ENCODE assay signal across 13 cellular contexts in the genomic region with DNA sequence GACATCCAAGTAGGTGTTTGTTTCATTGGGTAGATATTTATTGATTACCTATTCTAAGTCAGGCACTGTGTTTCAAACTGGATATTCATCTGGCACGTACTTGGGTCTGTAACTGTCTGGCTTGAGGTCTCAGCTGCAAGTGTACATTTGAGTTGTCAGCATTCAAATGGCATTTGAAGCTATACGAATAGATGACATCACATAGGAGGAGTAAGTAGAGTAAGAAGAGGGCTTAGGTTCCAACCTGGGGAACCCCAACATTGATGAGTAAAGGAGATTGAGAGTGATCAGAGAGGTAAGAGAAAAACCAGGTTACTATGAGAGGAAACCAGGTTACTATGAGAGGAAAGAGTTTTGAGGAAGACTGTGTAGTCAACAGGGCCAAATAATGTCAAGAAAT. TPM values are rescaled to one million over a fixed set of nuclear protein-coding genes. Genes with fewer than 3 reads are reported as not detected.
DNase-seq lines count a peak whose midpoint lies in the region; ATAC-seq lines count a peak whose summit lies in the region.
"Had no signal": no experiment of that assay in that cellular context is flagged by ENCODE, and none has a peak within 500 bp of the region (broad histone marks: within the 10 kb centered on the region; RNA-seq: fewer than 3 reads in every experiment).

No MANE protein-coding gene starts in this region.

- DNase-seq in activated T-cell treated with anti-CD3 and anti-CD28 coated beads, Interleukin-2, amount 50 U/mL, for 24 hours: no peak
- DNase-seq in activated T-cell treated with anti-CD3 and anti-CD28 coated beads, Interleukin-2, amount 50 U/mL, for 1 hour: no peak
- DNase-seq in stimulated activated effector memory CD8-positive, alpha-beta T cell treated with anti-CD3 and anti-CD28 coated beads, Interleukin-12 subunit alpha, Interleukin-12 subunit beta, amount 100 ng/mL, for 72 hours (ENCODE audit: low spot score in 2 of 2): no peak
- no peak for DNase-seq in NCI-H1048 (lab: John Stamatoyannopoulos, UW)
- no peak for DNase-seq in immature natural killer cell
- DNase-seq: C1 segment of cervical spinal cord; Caco-2; CD4-positive, alpha-beta memory T cell; DMS153; DND-41; GOT3; HFFc6 had no signal

- H3K4me1 Mint-ChIP-seq in activated T-cell treated with anti-CD3 and anti-CD28 coated beads, Interleukin-2, amount 50 U/mL, for 24 hours (ENCODE audit: low read depth): peaks cover 11% of the 10 kb centered on the region
- H3K4me1 Mint-ChIP-seq in activated T-helper 17 cell treated with anti-CD3 and anti-CD28 coated beads, Interleukin-2, amount 50 U/mL, for 72 hours: peaks cover 6% of the 10 kb centered on the region
- H3K4me1 Mint-ChIP-seq in stimulated activated effector memory CD8-positive, alpha-beta T cell treated with anti-CD3 and anti-CD28 coated beads, Interleukin-12 subunit alpha, Interleukin-12 subunit beta, amount 100 ng/mL, for 72 hours: no peaks in the 10 kb centered on the region
- no peaks in the 10 kb centered on the region for H3K4me1 Mint-ChIP-seq in immature natural killer cell
- H3K4me1 Mint-ChIP-seq: CD4-positive, alpha-beta memory T cell had no signal

- H3K27ac Mint-ChIP-seq in activated T-cell treated with anti-CD3 and anti-CD28 coated beads, Interleukin-2, amount 50 U/mL, for 24 hours: peak overlapping the region; percentile 4
- H3K27ac Mint-ChIP-seq in activated T-helper 17 cell treated with anti-CD3 and anti-CD28 coated beads, Interleukin-2, amount 50 U/mL, for 72 hours: peak overlapping the region; percentile 1
- no peak overlapping the region for H3K27ac Mint-ChIP-seq in stimulated activated effector memory CD8-positive, alpha-beta T cell treated with anti-CD3 and anti-CD28 coated beads, Interleukin-12 subunit alpha, Interleukin-12 subunit beta, amount 100 ng/mL, for 72 hours
- no peak overlapping the region for H3K27ac Mint-ChIP-seq in immature natural killer cell
- H3K27ac Mint-ChIP-seq: CD4-positive, alpha-beta memory T cell; HFFc6 had no signal

- peak; percentile 83 for ATAC-seq in activated T-helper 17 cell treated with anti-CD3 and anti-CD28 coated beads, Interleukin-2, amount 50 U/mL, for 72 hours (replicated peaks)
- peak; percentile 79 for ATAC-seq in stimulated activated effector memory CD8-positive, alpha-beta T cell treated with anti-CD3 and anti-CD28 coated beads, Interleukin-12 subunit alpha, Interleukin-12 subunit beta, amount 100 ng/mL, for 72 hours

- H3K4me3 Mint-ChIP-seq in activated T-cell treated with anti-CD3 and anti-CD28 coated beads, Interleukin-2, amount 50 U/mL, for 24 hours: no peak overlapping the region
- H3K4me3 Mint-ChIP-seq in activated T-helper 17 cell treated with anti-CD3 and anti-CD28 coated beads, Interleukin-2, amount 50 U/mL, for 72 hours: no peak overlapping the region
- no peak overlapping the region for H3K4me3 Mint-ChIP-seq in stimulated activated effector memory CD8-positive, alpha-beta T cell treated with anti-CD3 and anti-CD28 coated beads, Interleukin-12 subunit alpha, Interleukin-12 subunit beta, amount 100 ng/mL, for 72 hours
- H3K4me3 Mint-ChIP-seq in immature natural killer cell: no peak overlapping the region
- H3K4me3 Mint-ChIP-seq: CD4-positive, alpha-beta memory T cell; HFFc6 had no signal

- peaks cover 3% of the 10 kb centered on the region for H3K27me3 Mint-ChIP-seq in activated T-cell treated with anti-CD3 and anti-CD28 coated beads, Interleukin-2, amount 50 U/mL, for 24 hours
- peaks cover 16% of the 10 kb centered on the region for H3K27me3 Mint-ChIP-seq in activated T-helper 17 cell treated with anti-CD3 and anti-CD28 coated beads, Interleukin-2, amount 50 U/mL, for 72 hours
- peaks cover 0 to 6% (median 3%) of the 10 kb centered on the region in 3 donors for H3K27me3 Mint-ChIP-seq in immature natural killer cell (ENCODE audit: low read depth in 3 of 3)

- no peaks in the 10 kb centered on the region for H3K36me3 Mint-ChIP-seq in activated T-cell treated with anti-CD3 and anti-CD28 coated beads, Interleukin-2, amount 50 U/mL, for 24 hours (ENCODE audit: low read depth)
- no peaks in the 10 kb centered on the region for H3K36me3 Mint-ChIP-seq in activated T-helper 17 cell treated with anti-CD3 and anti-CD28 coated beads, Interleukin-2, amount 50 U/mL, for 72 hours (ENCODE audit: low read depth)
- H3K36me3 Mint-ChIP-seq in stimulated activated effector memory CD8-positive, alpha-beta T cell treated with anti-CD3 and anti-CD28 coated beads, Interleukin-12 subunit alpha, Interleukin-12 subunit beta, amount 100 ng/mL, for 72 hours: no peaks in the 10 kb centered on the region
- peaks cover 0 to 4% (median 0%) of the 10 kb centered on the region in 3 donors for H3K36me3 Mint-ChIP-seq in immature natural killer cell
- H3K36me3 Mint-ChIP-seq: CD4-positive, alpha-beta memory T cell had no signal

- H3K9me3 Mint-ChIP-seq in activated T-cell treated with anti-CD3 and anti-CD28 coated beads, Interleukin-2, amount 50 U/mL, for 24 hours: peaks cover 4% of the 10 kb centered on the region
- no peaks in the 10 kb centered on the region for H3K9me3 Mint-ChIP-seq in activated T-helper 17 cell treated with anti-CD3 and anti-CD28 coated beads, Interleukin-2, amount 50 U/mL, for 72 hours
- H3K9me3 Mint-ChIP-seq in stimulated activated effector memory CD8-positive, alpha-beta T cell treated with anti-CD3 and anti-CD28 coated beads, Interleukin-12 subunit alpha, Interleukin-12 subunit beta, amount 100 ng/mL, for 72 hours: peaks cover 3% of the 10 kb centered on the region
- H3K9me3 Mint-ChIP-seq in immature natural killer cell: peaks cover 0 to 4% (median 0%) of the 10 kb centered on the region in 6 donors

RNA-seq across cellular contexts. Expression of a gene that starts 30.7 kb away (rescaled TPM):
- total RNA-seq in activated T-helper 17 cell treated with anti-CD3 and anti-CD28 coated beads, Interleukin-2, amount 50 U/mL, for 72 hours: 1 to 10 TPM; 3.5 to 5.8 TPM
- polyA plus RNA-seq in immature natural killer cell: 1 to 10 TPM; 4.3 to 7.2 (median 5.4) TPM

RNA-seq across cellular contexts. Expression of a gene that starts 53.6 kb away (rescaled TPM):
- total RNA-seq in activated T-helper 17 cell treated with anti-CD3 and anti-CD28 coated beads, Interleukin-2, amount 50 U/mL, for 72 hours: 1 to 10 TPM; 6.6 to 6.7 TPM
- 10 to 100 TPM in 1 of 3 donors, 1 to 10 TPM in 2; 3.9 to 11.0 (median 5.0) TPM for polyA plus RNA-seq in immature natural killer cell

Comparison
In these comparisons a context has a peak if more than half of its experiments do, and no peak if none do; other contexts are left out.
1. H3K27ac Mint-ChIP-seq: peak in activated T-cell treated with anti-CD3 and anti-CD28 coated beads, Interleukin-2, amount 50 U/mL, for 24 hours (single experiment) and activated T-helper 17 cell treated with anti-CD3 and anti-CD28 coated beads, Interleukin-2, amount 50 U/mL, for 72 hours (single experiment); none in stimulated activated effector memory CD8-positive, alpha-beta T cell treated with anti-CD3 and anti-CD28 coated beads, Interleukin-12 subunit alpha, Interleukin-12 subunit beta, amount 100 ng/mL, for 72 hours (single experiment) and immature natural killer cell (0 of 6).